Comparison of ENCODE assay signal across 2 cellular contexts in the genomic region with DNA sequence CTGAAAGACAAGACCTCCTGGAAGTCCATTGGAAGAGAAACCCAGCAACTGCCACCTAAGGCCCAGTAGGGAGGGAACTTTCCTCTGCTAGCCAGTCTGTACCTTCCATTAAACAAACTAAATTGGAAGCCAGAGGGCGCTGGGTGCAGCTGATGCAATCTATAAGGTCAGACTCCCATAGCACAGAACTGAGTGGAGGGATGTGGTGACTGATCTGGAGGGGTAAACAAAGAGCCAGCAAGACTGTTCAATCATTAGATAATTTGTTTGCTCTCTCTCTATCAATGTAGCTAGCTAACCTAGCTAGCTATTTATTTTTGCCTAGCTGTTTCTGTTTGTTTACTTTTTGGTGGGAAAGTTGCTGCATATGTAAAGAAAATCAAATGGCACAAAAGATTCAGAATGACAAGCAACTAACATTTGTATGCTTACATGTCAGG.
A peak's percentile ranks its signal among the peaks of the same experiment; 100 is the strongest.
TF ChIP-seq lines count a peak whose summit lies in the region.

No MANE protein-coding gene starts in this region.

TF ChIP-seq in K562, 482 proteins besides CTCF, POLR2A, EP300 and RAD21 (continued from another document and continues in another):
- TF ChIP-seq, protein P1, sequence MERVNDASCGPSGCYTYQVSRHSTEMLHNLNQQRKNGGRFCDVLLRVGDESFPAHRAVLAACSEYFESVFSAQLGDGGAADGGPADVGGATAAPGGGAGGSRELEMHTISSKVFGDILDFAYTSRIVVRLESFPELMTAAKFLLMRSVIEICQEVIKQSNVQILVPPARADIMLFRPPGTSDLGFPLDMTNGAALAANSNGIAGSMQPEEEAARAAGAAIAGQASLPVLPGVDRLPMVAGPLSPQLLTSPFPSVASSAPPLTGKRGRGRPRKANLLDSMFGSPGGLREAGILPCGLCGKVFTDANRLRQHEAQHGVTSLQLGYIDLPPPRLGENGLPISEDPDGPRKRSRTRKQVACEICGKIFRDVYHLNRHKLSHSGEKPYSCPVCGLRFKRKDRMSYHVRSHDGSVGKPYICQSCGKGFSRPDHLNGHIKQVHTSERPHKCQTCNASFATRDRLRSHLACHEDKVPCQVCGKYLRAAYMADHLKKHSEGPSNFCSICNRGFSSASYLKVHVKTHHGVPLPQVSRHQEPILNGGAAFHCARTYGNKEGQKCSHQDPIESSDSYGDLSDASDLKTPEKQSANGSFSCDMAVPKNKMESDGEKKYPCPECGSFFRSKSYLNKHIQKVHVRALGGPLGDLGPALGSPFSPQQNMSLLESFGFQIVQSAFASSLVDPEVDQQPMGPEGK (CRISPR knock-in tag; IDR thresholded peaks at IDR 0.05; ENCODE audit: borderline replicate concordance): no peak
- TF ChIP-seq ZNF282 (CRISPR knock-in tag; IDR thresholded peaks at IDR 0.05): no peak
- no peak for TF ChIP-seq ZFP1 (CRISPR knock-in tag; IDR thresholded peaks at IDR 0.05)
- TF ChIP-seq ATF7 (IDR thresholded peaks at IDR 0.05): 0 out of 2 replicates have a peak, but pooled peaks have one; percentile 21
- no peak for TF ChIP-seq CEBPG (CRISPR knock-in tag; IDR thresholded peaks at IDR 0.05)
- TF ChIP-seq CEBPG (tag; conservative IDR thresholded peaks at IDR 0.05 in 1 of 2, IDR thresholded peaks at IDR 0.05 in 1 of 2): peak; percentile 76 to 78
- no peak for TF ChIP-seq NR1H2 (CRISPR knock-in tag; IDR thresholded peaks at IDR 0.05)
- TF ChIP-seq, protein P2, sequence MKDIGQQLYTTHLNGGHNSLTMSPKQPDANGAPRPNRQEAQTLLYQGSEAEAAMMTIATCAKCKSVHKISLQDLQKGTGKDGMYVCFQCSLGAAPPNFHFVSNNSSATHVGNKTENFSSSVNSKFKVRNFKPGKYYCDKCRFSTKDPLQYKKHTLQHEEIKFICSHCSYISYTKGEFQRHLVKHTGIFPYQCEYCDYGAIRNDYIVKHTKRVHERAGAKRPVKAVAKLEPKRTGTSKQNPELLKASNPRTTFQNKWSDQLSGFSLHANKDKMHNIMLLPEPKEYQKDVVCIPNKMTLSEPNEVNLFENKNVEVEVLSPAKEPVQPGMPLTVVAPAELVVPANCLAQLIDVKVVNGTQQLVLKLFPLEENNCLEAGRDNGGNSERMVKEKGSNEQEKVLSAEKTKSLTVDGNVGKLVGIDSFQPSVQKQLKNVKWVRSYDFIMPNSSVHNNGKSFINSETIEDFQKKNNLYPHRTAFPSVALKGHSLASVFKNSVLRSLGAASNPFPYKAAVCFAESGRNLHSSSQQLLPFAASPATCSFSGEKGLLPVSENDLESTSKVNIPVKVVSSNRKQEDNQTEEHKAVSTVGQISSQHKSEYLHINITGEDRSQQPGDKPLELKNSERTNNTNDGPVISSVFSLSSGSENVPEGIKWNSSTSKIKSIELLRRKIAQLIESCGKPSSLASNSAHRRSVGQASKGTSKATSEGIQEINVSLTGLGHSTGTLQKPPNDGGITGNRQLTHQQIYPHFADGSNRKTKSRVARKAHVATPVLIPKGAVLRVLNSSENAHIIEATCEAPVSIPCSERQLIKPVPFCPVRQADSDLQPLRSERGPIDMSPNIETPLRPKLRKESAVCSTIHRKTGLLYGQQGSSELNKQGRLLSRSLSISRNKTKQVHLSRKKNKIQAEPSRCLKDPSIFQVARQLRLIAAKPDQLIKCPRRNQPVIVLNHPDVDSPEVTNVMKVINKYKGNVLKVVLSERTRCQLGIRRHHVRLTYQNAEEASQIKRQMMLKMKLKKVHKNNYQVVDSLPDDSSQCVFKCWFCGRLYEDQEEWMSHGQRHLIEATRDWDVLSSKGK (CRISPR knock-in tag; IDR thresholded peaks at IDR 0.05): no peak
- no peak for TF ChIP-seq FIP1L1 (IDR thresholded peaks at IDR 0.05; ENCODE audit: low read depth, low read length, poor library complexity, severe bottlenecking)
- no peak for TF ChIP-seq CHD2 (IDR thresholded peaks at IDR 0.05; ENCODE audit: low read depth, low read length)
- TF ChIP-seq ZNF584 (CRISPR knock-in tag; IDR thresholded peaks at IDR 0.05; ENCODE audit: low read depth): no peak
- TF ChIP-seq, protein P3, sequence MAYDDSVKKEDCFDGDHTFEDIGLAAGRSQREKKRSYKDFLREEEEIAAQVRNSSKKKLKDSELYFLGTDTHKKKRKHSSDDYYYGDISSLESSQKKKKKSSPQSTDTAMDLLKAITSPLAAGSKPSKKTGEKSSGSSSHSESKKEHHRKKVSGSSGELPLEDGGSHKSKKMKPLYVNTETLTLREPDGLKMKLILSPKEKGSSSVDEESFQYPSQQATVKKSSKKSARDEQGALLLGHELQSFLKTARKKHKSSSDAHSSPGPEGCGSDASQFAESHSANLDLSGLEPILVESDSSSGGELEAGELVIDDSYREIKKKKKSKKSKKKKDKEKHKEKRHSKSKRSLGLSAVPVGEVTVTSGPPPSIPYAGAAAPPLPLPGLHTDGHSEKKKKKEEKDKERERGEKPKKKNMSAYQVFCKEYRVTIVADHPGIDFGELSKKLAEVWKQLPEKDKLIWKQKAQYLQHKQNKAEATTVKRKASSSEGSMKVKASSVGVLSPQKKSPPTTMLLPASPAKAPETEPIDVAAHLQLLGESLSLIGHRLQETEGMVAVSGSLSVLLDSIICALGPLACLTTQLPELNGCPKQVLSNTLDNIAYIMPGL (CRISPR knock-in tag; IDR thresholded peaks at IDR 0.05): no peak
- TF ChIP-seq ZNF124 (CRISPR knock-in tag; IDR thresholded peaks at IDR 0.05): no peak
- TF ChIP-seq SNIP1 (IDR thresholded peaks at IDR 0.05; ENCODE audit: low read depth): no peak
- no peak for TF ChIP-seq DPF2 (IDR thresholded peaks at IDR 0.05)
- no peak for TF ChIP-seq HMG20A (CRISPR knock-in tag; conservative IDR thresholded peaks at IDR 0.05)
- TF ChIP-seq RHOXF2B (CRISPR knock-in tag; conservative IDR thresholded peaks at IDR 0.05): no peak
- TF ChIP-seq ZNF197 (CRISPR knock-in tag; IDR thresholded peaks at IDR 0.05; ENCODE audit: low read depth): no peak
- no peak for TF ChIP-seq NR2F6 (CRISPR knock-in tag; IDR thresholded peaks at IDR 0.05)
- TF ChIP-seq ETV6 (IDR thresholded peaks at IDR 0.05; ENCODE audit: borderline replicate concordance in 1 of 2, low read depth in 2 of 2, low read length in 1 of 2): no peak
- TF ChIP-seq ETV6 (CRISPR knock-in tag; IDR thresholded peaks at IDR 0.05; ENCODE audit: borderline replicate concordance): no peak
- TF ChIP-seq XRCC4 (IDR thresholded peaks at IDR 0.05; ENCODE audit: extremely low read depth, insufficient read depth, insufficient read length): no peak
- no peak for TF ChIP-seq CBX3 (IDR thresholded peaks at IDR 0.05; ENCODE audit: borderline replicate concordance in 1 of 2, low read length in 2 of 2)
- TF ChIP-seq, protein P4, sequence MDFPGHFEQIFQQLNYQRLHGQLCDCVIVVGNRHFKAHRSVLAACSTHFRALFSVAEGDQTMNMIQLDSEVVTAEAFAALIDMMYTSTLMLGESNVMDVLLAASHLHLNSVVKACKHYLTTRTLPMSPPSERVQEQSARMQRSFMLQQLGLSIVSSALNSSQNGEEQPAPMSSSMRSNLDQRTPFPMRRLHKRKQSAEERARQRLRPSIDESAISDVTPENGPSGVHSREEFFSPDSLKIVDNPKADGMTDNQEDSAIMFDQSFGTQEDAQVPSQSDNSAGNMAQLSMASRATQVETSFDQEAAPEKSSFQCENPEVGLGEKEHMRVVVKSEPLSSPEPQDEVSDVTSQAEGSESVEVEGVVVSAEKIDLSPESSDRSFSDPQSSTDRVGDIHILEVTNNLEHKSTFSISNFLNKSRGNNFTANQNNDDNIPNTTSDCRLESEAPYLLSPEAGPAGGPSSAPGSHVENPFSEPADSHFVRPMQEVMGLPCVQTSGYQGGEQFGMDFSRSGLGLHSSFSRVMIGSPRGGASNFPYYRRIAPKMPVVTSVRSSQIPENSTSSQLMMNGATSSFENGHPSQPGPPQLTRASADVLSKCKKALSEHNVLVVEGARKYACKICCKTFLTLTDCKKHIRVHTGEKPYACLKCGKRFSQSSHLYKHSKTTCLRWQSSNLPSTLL (IDR thresholded peaks at IDR 0.05): no peak

TF ChIP-seq in liver, 16 proteins besides CTCF, POLR2A, EP300 and RAD21 (continued from another document):
- TF ChIP-seq, protein P5, sequence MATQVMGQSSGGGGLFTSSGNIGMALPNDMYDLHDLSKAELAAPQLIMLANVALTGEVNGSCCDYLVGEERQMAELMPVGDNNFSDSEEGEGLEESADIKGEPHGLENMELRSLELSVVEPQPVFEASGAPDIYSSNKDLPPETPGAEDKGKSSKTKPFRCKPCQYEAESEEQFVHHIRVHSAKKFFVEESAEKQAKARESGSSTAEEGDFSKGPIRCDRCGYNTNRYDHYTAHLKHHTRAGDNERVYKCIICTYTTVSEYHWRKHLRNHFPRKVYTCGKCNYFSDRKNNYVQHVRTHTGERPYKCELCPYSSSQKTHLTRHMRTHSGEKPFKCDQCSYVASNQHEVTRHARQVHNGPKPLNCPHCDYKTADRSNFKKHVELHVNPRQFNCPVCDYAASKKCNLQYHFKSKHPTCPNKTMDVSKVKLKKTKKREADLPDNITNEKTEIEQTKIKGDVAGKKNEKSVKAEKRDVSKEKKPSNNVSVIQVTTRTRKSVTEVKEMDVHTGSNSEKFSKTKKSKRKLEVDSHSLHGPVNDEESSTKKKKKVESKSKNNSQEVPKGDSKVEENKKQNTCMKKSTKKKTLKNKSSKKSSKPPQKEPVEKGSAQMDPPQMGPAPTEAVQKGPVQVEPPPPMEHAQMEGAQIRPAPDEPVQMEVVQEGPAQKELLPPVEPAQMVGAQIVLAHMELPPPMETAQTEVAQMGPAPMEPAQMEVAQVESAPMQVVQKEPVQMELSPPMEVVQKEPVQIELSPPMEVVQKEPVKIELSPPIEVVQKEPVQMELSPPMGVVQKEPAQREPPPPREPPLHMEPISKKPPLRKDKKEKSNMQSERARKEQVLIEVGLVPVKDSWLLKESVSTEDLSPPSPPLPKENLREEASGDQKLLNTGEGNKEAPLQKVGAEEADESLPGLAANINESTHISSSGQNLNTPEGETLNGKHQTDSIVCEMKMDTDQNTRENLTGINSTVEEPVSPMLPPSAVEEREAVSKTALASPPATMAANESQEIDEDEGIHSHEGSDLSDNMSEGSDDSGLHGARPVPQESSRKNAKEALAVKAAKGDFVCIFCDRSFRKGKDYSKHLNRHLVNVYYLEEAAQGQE (IDR thresholded peaks at IDR 0.05): peak; percentile 27
- TF ChIP-seq NR2F2 (IDR thresholded peaks at IDR 0.05) (peak; percentile 15), FOXA2 (IDR thresholded peaks at IDR 0.05) (peak; percentile 80), JUND (IDR thresholded peaks at IDR 0.05) (peak; percentile 43 to 60), TAF1 (conservative IDR thresholded peaks at IDR 0.05) (no peak)
